Comparison of ENCODE assay signal across 9 cellular contexts in genomic region chr7:152048051-152048450, GRCh38.
"Had no signal": no experiment of that assay in that cellular context is flagged by ENCODE, and none has a peak within 500 bp of the region (broad histone marks: within the 10 kb centered on the region; RNA-seq: fewer than 3 reads in every experiment).

No MANE protein-coding gene starts in this region.

- H3K27ac ChIP-seq: VCaP, WERI-Rb-1 had no signal

- ATAC-seq: activated CD4-positive, alpha-beta T cell treated with anti-CD3 and anti-CD28 coated beads for 36 hours; activated CD4-positive, CD25-positive, alpha-beta regulatory T cell treated with anti-CD3 and anti-CD28 coated beads, Interleukin-2, amount 50 U/mL, for 24 hours; activated CD8-positive, alpha-beta memory T cell treated with anti-CD3 and anti-CD28 coated beads, Interleukin-2, amount 10 ng/mL, durations not matched to agents 7 days and 5 days; activated CD8-positive, alpha-beta T cell treated with anti-CD3 and anti-CD28 coated beads for 36 hours; activated CD8-positive, alpha-beta T cell treated with anti-CD3 and anti-CD28 coated beads, Interleukin-2, amount 10 ng/mL, durations not matched to agents 7 days and 5 days; T-helper 17 cell; WTC11 had no signal

- H3K36me3 ChIP-seq: WERI-Rb-1 had no signal
